10 cellular contexts compared by ENCODE assay signal in genomic region chr15:89091667-89092220, GRCh38. TPM values are rescaled to one million over a fixed set of nuclear protein-coding genes. Genes with fewer than 3 reads are reported as not detected.
DNase-seq lines count a peak whose midpoint lies in the region; FAIRE-seq and TF ChIP-seq lines count a peak whose summit lies in the region.
"Had no signal": no experiment of that assay in that cellular context is flagged by ENCODE, and none has a peak within 500 bp of the region (broad histone marks: within the 10 kb centered on the region; RNA-seq: fewer than 3 reads in every experiment).

No MANE protein-coding gene starts in this region.

- peaks cover 34% of the 10 kb centered on the region for H3K4me1 Mint-ChIP-seq in activated CD4-positive, alpha-beta memory T cell treated with anti-CD3 and anti-CD28 coated beads, Interleukin-2, amount 10 ng/mL, durations not matched to agents 7 days and 5 days

- H3K27me3 Mint-ChIP-seq in activated CD4-positive, alpha-beta memory T cell treated with anti-CD3 and anti-CD28 coated beads, Interleukin-2, amount 10 ng/mL, durations not matched to agents 7 days and 5 days = no peaks in the 10 kb centered on the region

- intact Hi-C loops in kidney (cut with DNase I) = no loop called here
- intact Hi-C loops in stomach (cut with DNase I; ENCODE audit: low total_unique reads) = no loop called here

- peaks cover 23% of the 10 kb centered on the region for H3K36me3 Mint-ChIP-seq in activated CD4-positive, alpha-beta memory T cell treated with anti-CD3 and anti-CD28 coated beads, Interleukin-2, amount 10 ng/mL, durations not matched to agents 7 days and 5 days (ENCODE audit: low read depth)

- peak overlapping the region; percentile 91 for H3K27ac Mint-ChIP-seq in activated CD4-positive, alpha-beta memory T cell treated with anti-CD3 and anti-CD28 coated beads, Interleukin-2, amount 10 ng/mL, durations not matched to agents 7 days and 5 days

- TF ChIP-seq CTCF in kidney (IDR thresholded peaks at IDR 0.05; ENCODE audit: borderline replicate concordance, extremely low read depth, insufficient read depth) (no peak), stomach (IDR thresholded peaks at IDR 0.05) (no peak)

- no peaks in the 10 kb centered on the region for H3K36me3 ChIP-seq in kidney (ENCODE audit: control insufficient read depth in 1 of 2, insufficient read depth in 2 of 2, low read length in 2 of 2)
- peaks cover 0 to 11% (median 3%) of the 10 kb centered on the region in 4 donors for H3K36me3 ChIP-seq in stomach

- H3K4me3 Mint-ChIP-seq in activated CD4-positive, alpha-beta memory T cell treated with anti-CD3 and anti-CD28 coated beads, Interleukin-2, amount 10 ng/mL, durations not matched to agents 7 days and 5 days = peak overlapping the region; percentile 79

- H3K4me1 ChIP-seq in kidney (ENCODE audit: control insufficient read depth in 1 of 2, insufficient read depth in 1 of 2, low read depth in 1 of 2, low read length in 2 of 2) (peaks cover 17 to 18% of the 10 kb centered on the region in 2 donors), stomach (peaks cover 57 to 89% (median 71%) of the 10 kb centered on the region in 4 donors)

- no peaks in the 10 kb centered on the region for H3K27me3 ChIP-seq in stomach

- CTCF ChIA-PET in activated CD4-positive, alpha-beta memory T cell treated with anti-CD3 and anti-CD28 coated beads, Interleukin-2, amount 10 ng/mL, durations not matched to agents 7 days and 5 days (lab: Charles Lee) = interaction anchor here (0.7 to 4.9 kb wide), 16 partner anchors 9 to 187 kb away, joined by 3 to 46 read pairs (median 6); partner anchors contain the start of gene FANCI

- H3K9me3 ChIP-seq in kidney (ENCODE audit: control insufficient read depth in 1 of 2, low read length in 2 of 2) (no peaks in the 10 kb centered on the region), stomach (no peaks in the 10 kb centered on the region)

- peak overlapping the region; percentile 25 to 42 for H3K4me3 ChIP-seq in kidney (ENCODE audit: low read length in 2 of 2)
- H3K4me3 ChIP-seq in stomach = peak overlapping the region; percentile 72 to 90 (median 78)

- TF ChIP-seq POLR2A in stomach (IDR thresholded peaks at IDR 0.05) = no peak

- peak overlapping the region; percentile 41 to 45 for H3K9ac ChIP-seq in kidney (ENCODE audit: low read length in 2 of 2)

- POLR2A ChIA-PET in activated CD4-positive, alpha-beta memory T cell treated with anti-CD3 and anti-CD28 coated beads, Interleukin-2, amount 10 ng/mL, durations not matched to agents 7 days and 5 days (lab: Charles Lee) = interaction anchor here (0.6 to 5.1 kb wide), 13 partner anchors 8 to 484 kb away, joined by 3 to 37 read pairs (median 5); partner anchors contain the start of genes FANCI, ISG20 and TICRR

- TF ChIP-seq EP300 in stomach (IDR thresholded peaks at IDR 0.05) = no peak

- DNase-seq in NCI-H2107 treated with DMSO at 0.1 percent for 48 hours (lab: John Stamatoyannopoulos, UW; ENCODE audit: unreplicated experiment) (peak; percentile 34), NCI-H2107 (lab: John Stamatoyannopoulos, UW) (no peak), kidney (no peak), stomach (no peak), NCI-H2196 treated with DMSO at 0.1 percent for 48 hours (lab: John Stamatoyannopoulos, UW; ENCODE audit: unreplicated experiment) (no peak), foreskin melanocyte (no peak), NCI-H1694 treated with DMSO at 0.1 percent for 48 hours (lab: John Stamatoyannopoulos, UW) (no peak)
- DNase-seq in activated CD4-positive, alpha-beta memory T cell treated with anti-CD3 and anti-CD28 coated beads, Interleukin-2, amount 10 ng/mL, durations not matched to agents 7 days and 5 days = no peak

- H3K9me3 Mint-ChIP-seq in activated CD4-positive, alpha-beta memory T cell treated with anti-CD3 and anti-CD28 coated beads, Interleukin-2, amount 10 ng/mL, durations not matched to agents 7 days and 5 days = no peaks in the 10 kb centered on the region

- peak overlapping the region; percentile 53 to 85 for H3K27ac ChIP-seq in kidney (ENCODE audit: low read depth in 2 of 2, low read length in 2 of 2)
- H3K27ac ChIP-seq in stomach = peak overlapping the region; percentile 80 to 95 (median 93)

- 50 to 89% (median 75%) methylated on average over 1 of the region's 1 CpG for WGBS in stomach, 5 donors

- FAIRE-seq in kidney (lab: Jason Lieb, UNC) = no peak
- FAIRE-seq: A204.1, colon had no signal

RNA-seq across cellular contexts. Expression of gene ABHD2, which starts 3.5 kb away (rescaled TPM):
- total RNA-seq in activated CD4-positive, alpha-beta memory T cell treated with anti-CD3 and anti-CD28 coated beads, Interleukin-2, amount 10 ng/mL, durations not matched to agents 7 days and 5 days = 10 to 100 TPM; 62.4 to 63.5 TPM
- total RNA-seq in kidney (123 TPM), stomach (100 to 1,000 TPM in 4 of 5 donors, 10 to 100 TPM in 1; 16.5 to 192 (median 148) TPM)
- polyA plus RNA-seq in kidney (ENCODE audit: insufficient read depth, low read depth, low replicate concordance) (13.3 TPM), stomach (10 to 100 TPM in 1 of 3 donors, 1 to 10 TPM in 2; 5.1 to 16.9 (median 8.9) TPM)
